In the genomic region with DNA sequence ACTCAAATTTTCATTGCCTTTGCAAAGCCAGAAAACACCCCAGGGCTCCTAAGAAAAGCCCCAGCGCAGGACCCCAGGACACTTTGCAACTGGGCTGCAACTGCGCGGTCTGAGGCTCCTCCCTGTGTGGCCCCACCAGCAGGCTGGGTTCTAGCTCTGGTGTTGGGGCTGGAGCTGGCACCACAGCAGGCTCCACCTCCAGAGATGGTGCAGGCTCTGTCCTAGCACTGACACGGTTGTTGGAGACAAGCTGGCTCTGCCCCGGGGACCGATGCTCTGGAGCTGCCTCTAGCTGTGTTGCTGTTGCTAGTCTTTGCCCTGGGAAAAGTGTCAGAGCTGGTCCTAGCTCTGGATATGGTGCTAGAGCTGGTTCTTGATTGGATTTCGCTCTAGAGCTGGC, we compare ENCODE assay signal across 8 cellular contexts. TPM values are rescaled to one million over a fixed set of nuclear protein-coding genes. Genes with fewer than 3 reads are reported as not detected.
A peak's percentile ranks its signal among the peaks of the same experiment; 100 is the strongest.
DNase-seq lines count a peak whose midpoint lies in the region; ATAC-seq, FAIRE-seq and TF ChIP-seq lines count a peak whose summit lies in the region.

No MANE protein-coding gene starts in this region.

- H3K4me1 Mint-ChIP-seq in GM23338 = peaks cover 18% of the 10 kb centered on the region

- H3K27me3 ChIP-seq in GM23338 (ENCODE audit: insufficient read depth) = peaks cover 15% of the 10 kb centered on the region
- H3K27me3 ChIP-seq in skeletal muscle satellite cell (ENCODE audit: control insufficient read depth, insufficient read depth, low read length) = no peaks in the 10 kb centered on the region

- ATAC-seq in GM23338 (peak; percentile 12), GM21723 (IDR thresholded peaks at IDR 0.05; ENCODE audit: unreplicated experiment) (no peak), GM18868 (IDR thresholded peaks at IDR 0.05; ENCODE audit: unreplicated experiment) (no peak)

- no peak for DNase-seq in GM23338 (ENCODE audit: low spot score)
- DNase-seq in SK-N-MC (ENCODE audit: low read depth, low spot score) = no peak
- peak; percentile 29 for DNase-seq in fibroblast of gingiva (ENCODE audit: low read depth)
- DNase-seq in NCI-H1694 treated with DMSO at 0.1 percent for 48 hours (lab: John Stamatoyannopoulos, UW) = no peak
- no peak for DNase-seq in HTR-8/SVneo (ENCODE audit: insufficient read length, low spot score)

- H3K36me3 Mint-ChIP-seq in GM23338 (ENCODE audit: low read depth) = peaks cover 38% of the 10 kb centered on the region

- H3K9ac ChIP-seq in SK-N-MC (ENCODE audit: insufficient read length) (peak overlapping the region; percentile 98), skeletal muscle satellite cell (ENCODE audit: low read depth, low read length) (peak overlapping the region; percentile 95)

- H3K79me2 ChIP-seq in GM23338 (replicated peaks; ENCODE audit: insufficient read depth) = peaks cover 35% of the 10 kb centered on the region

- peaks cover 31% of the 10 kb centered on the region for H4K20me1 ChIP-seq in GM23338 (replicated peaks; ENCODE audit: insufficient read depth)

- H3K36me3 ChIP-seq in GM23338 (ENCODE audit: insufficient read depth) = peaks cover 20% of the 10 kb centered on the region
- peaks cover 29% of the 10 kb centered on the region for H3K36me3 ChIP-seq in SK-N-MC (ENCODE audit: insufficient read depth, low read length)
- peaks cover 26% of the 10 kb centered on the region for H3K36me3 ChIP-seq in skeletal muscle satellite cell (ENCODE audit: insufficient read depth, low read length)

- H3K4me1 ChIP-seq in GM23338 (ENCODE audit: insufficient read depth) (peaks cover 9% of the 10 kb centered on the region; the same call in 1 of the 2 replicates), skeletal muscle satellite cell (ENCODE audit: control insufficient read depth, insufficient read depth, low read length) (peaks cover 25% of the 10 kb centered on the region)

- H3K4me2 ChIP-seq in GM23338 (peak overlapping the region; percentile 94), skeletal muscle satellite cell (ENCODE audit: low read length) (peak overlapping the region; percentile 99)

- H3K9me3 ChIP-seq in SK-N-MC (ENCODE audit: low read depth, low read length) = no peaks in the 10 kb centered on the region
- H3K9me3 ChIP-seq in skeletal muscle satellite cell (replicated peaks; ENCODE audit: low read length) = no peaks in the 10 kb centered on the region

- no peak for FAIRE-seq in HTR-8/SVneo (lab: Jason Lieb, UNC)

- H3K27ac ChIP-seq in GM23338 (ENCODE audit: low read depth) = no peak overlapping the region
- H3K27ac ChIP-seq in SK-N-MC = peak overlapping the region; percentile 74; the same call in 1 of the 2 replicates

- peaks cover 33% of the 10 kb centered on the region for H3F3A ChIP-seq in GM23338 (replicated peaks; ENCODE audit: low read depth)

- no peak overlapping the region for H2AFZ ChIP-seq in GM23338

- H3K27ac Mint-ChIP-seq in GM23338 = no peak overlapping the region

- peaks cover 24% of the 10 kb centered on the region for H3K27me3 Mint-ChIP-seq in GM23338 (ENCODE audit: insufficient read depth, low read depth, poor library complexity)

- H3K9me3 Mint-ChIP-seq in GM23338 = no peaks in the 10 kb centered on the region; the same call in 1 of the 3 replicates

- no peaks in the 10 kb centered on the region for H3K9me2 ChIP-seq in GM23338 (ENCODE audit: insufficient read depth)

- H3K4me3 Mint-ChIP-seq in GM23338 = peak overlapping the region; percentile 66

- H3K4me3 ChIP-seq in GM23338 = peak overlapping the region; percentile 99
- peak overlapping the region; percentile 82 for H3K4me3 ChIP-seq in SK-N-MC
- H3K4me3 ChIP-seq in skeletal muscle satellite cell (ENCODE audit: low read length) = peak overlapping the region; percentile 96

- no peak for TF ChIP-seq CTCF in GM23338 (conservative IDR thresholded peaks at IDR 0.05; ENCODE audit: low read depth in 2 of 2)

TF ChIP-seq in GM23338, 12 proteins besides CTCF, POLR2A, EP300 and RAD21 (continues in another document):
- TF ChIP-seq, protein P1, sequence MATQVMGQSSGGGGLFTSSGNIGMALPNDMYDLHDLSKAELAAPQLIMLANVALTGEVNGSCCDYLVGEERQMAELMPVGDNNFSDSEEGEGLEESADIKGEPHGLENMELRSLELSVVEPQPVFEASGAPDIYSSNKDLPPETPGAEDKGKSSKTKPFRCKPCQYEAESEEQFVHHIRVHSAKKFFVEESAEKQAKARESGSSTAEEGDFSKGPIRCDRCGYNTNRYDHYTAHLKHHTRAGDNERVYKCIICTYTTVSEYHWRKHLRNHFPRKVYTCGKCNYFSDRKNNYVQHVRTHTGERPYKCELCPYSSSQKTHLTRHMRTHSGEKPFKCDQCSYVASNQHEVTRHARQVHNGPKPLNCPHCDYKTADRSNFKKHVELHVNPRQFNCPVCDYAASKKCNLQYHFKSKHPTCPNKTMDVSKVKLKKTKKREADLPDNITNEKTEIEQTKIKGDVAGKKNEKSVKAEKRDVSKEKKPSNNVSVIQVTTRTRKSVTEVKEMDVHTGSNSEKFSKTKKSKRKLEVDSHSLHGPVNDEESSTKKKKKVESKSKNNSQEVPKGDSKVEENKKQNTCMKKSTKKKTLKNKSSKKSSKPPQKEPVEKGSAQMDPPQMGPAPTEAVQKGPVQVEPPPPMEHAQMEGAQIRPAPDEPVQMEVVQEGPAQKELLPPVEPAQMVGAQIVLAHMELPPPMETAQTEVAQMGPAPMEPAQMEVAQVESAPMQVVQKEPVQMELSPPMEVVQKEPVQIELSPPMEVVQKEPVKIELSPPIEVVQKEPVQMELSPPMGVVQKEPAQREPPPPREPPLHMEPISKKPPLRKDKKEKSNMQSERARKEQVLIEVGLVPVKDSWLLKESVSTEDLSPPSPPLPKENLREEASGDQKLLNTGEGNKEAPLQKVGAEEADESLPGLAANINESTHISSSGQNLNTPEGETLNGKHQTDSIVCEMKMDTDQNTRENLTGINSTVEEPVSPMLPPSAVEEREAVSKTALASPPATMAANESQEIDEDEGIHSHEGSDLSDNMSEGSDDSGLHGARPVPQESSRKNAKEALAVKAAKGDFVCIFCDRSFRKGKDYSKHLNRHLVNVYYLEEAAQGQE (IDR thresholded peaks at IDR 0.05; ENCODE audit: unreplicated experiment) = no peak
- no peak for TF ChIP-seq ZNF331 (CRISPR knock-in tag; IDR thresholded peaks at IDR 0.05; ENCODE audit: low read depth)
- TF ChIP-seq, protein P2, sequence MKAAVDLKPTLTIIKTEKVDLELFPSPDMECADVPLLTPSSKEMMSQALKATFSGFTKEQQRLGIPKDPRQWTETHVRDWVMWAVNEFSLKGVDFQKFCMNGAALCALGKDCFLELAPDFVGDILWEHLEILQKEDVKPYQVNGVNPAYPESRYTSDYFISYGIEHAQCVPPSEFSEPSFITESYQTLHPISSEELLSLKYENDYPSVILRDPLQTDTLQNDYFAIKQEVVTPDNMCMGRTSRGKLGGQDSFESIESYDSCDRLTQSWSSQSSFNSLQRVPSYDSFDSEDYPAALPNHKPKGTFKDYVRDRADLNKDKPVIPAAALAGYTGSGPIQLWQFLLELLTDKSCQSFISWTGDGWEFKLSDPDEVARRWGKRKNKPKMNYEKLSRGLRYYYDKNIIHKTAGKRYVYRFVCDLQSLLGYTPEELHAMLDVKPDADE (IDR thresholded peaks at IDR 0.05) = no peak
- TF ChIP-seq NANOG (IDR thresholded peaks at IDR 0.05; ENCODE audit: borderline replicate concordance) = no peak
- TF ChIP-seq EZH2 (IDR thresholded peaks at IDR 0.05; ENCODE audit: low read depth, unreplicated experiment) = no peak
- no peak for TF ChIP-seq POLR2AphosphoS5 (IDR thresholded peaks at IDR 0.05; ENCODE audit: low read depth)
- no peak for TF ChIP-seq ZNF114 (CRISPR knock-in tag; IDR thresholded peaks at IDR 0.05)
- TF ChIP-seq STAT1 (IDR thresholded peaks at IDR 0.05; ENCODE audit: unreplicated experiment) = no peak
- TF ChIP-seq CREB1 (CRISPR knock-in tag; IDR thresholded peaks at IDR 0.05; ENCODE audit: low read depth) = no peak
- TF ChIP-seq EZH2phosphoT487 (IDR thresholded peaks at IDR 0.05; ENCODE audit: unreplicated experiment) = no peak

RNA-seq across cellular contexts. Expression of a gene that starts 13.6 kb away (rescaled TPM):
- 0.45 and 9.8 TPM in 2 replicates for total RNA-seq in GM23338 (2014; rRNA removed; shearing (Covaris generic))
- polyA plus RNA-seq in GM23338 (2016; fragmentation: Nextera tagmentation; extraction: Ambion mirVana) = 0.43 and 0.74 TPM in 2 replicates
- total RNA-seq in skeletal muscle satellite cell (2012; rRNA removed) = not detected in 2 replicates

RNA-seq across cellular contexts. Expression of a gene that starts 16.8 kb away (rescaled TPM):
- total RNA-seq in GM23338 (2014; rRNA removed; shearing (Covaris generic)) = 47.2 and 60.0 TPM in 2 replicates
- polyA plus RNA-seq in GM23338 (2016; fragmentation: Nextera tagmentation; extraction: Ambion mirVana) = 18.7 and 24.2 TPM in 2 replicates
- 0.51 TPM in 1 of 2 replicates, not detected in the other for total RNA-seq in skeletal muscle satellite cell (2012; rRNA removed)

RNA-seq across cellular contexts. Expression of a gene that starts 19.2 kb away (rescaled TPM):
- total RNA-seq in GM23338 (2014; rRNA removed; shearing (Covaris generic)) = not detected in 2 replicates
- polyA plus RNA-seq in GM23338 (2016; fragmentation: Nextera tagmentation; extraction: Ambion mirVana) = not detected in 2 replicates
- total RNA-seq in skeletal muscle satellite cell (2012; rRNA removed) = not detected in 2 replicates

RNA-seq across cellular contexts. Expression of a gene that starts 28.9 kb away (rescaled TPM):
- not detected in 2 replicates for total RNA-seq in GM23338 (2014; rRNA removed; shearing (Covaris generic))
- polyA plus RNA-seq in GM23338 (2016; fragmentation: Nextera tagmentation; extraction: Ambion mirVana) = not detected in 2 replicates
- not detected in 2 replicates for total RNA-seq in skeletal muscle satellite cell (2012; rRNA removed)

RNA-seq across cellular contexts. Expression of a gene that starts 35.2 kb away (rescaled TPM):
- 0.54 and 0.90 TPM in 2 replicates for total RNA-seq in GM23338 (2014; rRNA removed; shearing (Covaris generic))
- polyA plus RNA-seq in GM23338 (2016; fragmentation: Nextera tagmentation; extraction: Ambion mirVana) = 0.76 and 1.2 TPM in 2 replicates
- total RNA-seq in skeletal muscle satellite cell (2012; rRNA removed) = not detected in 2 replicates
